Comparison of ENCODE assay signal across 15 cellular contexts in the genomic region with DNA sequence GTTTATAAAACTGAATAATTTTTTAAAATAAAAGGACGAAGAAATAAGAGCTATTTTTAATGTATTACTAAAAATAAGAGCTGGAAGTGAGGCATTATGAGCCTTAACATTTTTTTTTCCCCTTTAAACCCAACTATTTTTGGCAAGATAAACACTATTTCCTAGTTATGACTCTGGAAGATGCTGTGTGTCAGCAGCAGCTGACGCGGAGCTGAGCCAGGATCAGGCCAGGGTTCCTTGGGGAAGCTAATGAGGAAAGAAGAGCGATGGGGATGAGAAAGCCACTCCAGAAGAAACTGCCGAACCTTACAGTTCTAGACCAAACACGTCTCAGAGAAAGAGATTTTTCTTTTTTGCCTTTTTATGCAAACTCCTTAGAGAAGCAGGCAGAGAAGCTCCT.
DNase-seq lines count a peak whose midpoint lies in the region; ATAC-seq, FAIRE-seq and TF ChIP-seq lines count a peak whose summit lies in the region.
"Had no signal": no experiment of that assay in that cellular context is flagged by ENCODE, and none has a peak within 500 bp of the region (broad histone marks: within the 10 kb centered on the region; RNA-seq: fewer than 3 reads in every experiment).

No MANE protein-coding gene starts in this region.

- POLR2A ChIA-PET in PC-3 (lab: Charles Lee; ENCODE audit: unreplicated experiment): no interaction called here

- H3K36me3 ChIP-seq in body of pancreas (replicated peaks in 1 of 2; ENCODE audit: insufficient read depth in 1 of 2, low read depth in 2 of 2): no peaks in the 10 kb centered on the region
- H3K36me3 ChIP-seq in heart right ventricle: no peaks in the 10 kb centered on the region
- no peaks in the 10 kb centered on the region for H3K36me3 ChIP-seq in osteoblast (ENCODE audit: insufficient read depth, low read length)
- peaks cover 0 to 7% (median 0%) of the 10 kb centered on the region in 4 donors for H3K36me3 ChIP-seq in transverse colon
- H3K36me3 ChIP-seq in PC-3 (ENCODE audit: low read depth, low read length): no peaks in the 10 kb centered on the region
- H3K36me3 ChIP-seq in HAP-1 (replicated peaks): 0 out of 2 replicates have a peak, but pooled peaks cover 8% of the 10 kb centered on the region
- H3K36me3 ChIP-seq in MG63: no peaks in the 10 kb centered on the region; the same call in 1 of the 2 replicates

- peaks cover 7% of the 10 kb centered on the region for H3K4me1 ChIP-seq in body of pancreas
- peaks cover 0 to 71% (median 37%) of the 10 kb centered on the region in 9 donors for H3K4me1 ChIP-seq in heart right ventricle
- peaks cover 26% of the 10 kb centered on the region for H3K4me1 ChIP-seq in osteoblast (ENCODE audit: insufficient read depth, low read length)
- peaks cover 0 to 34% (median 3%) of the 10 kb centered on the region in 4 donors for H3K4me1 ChIP-seq in transverse colon
- no peaks in the 10 kb centered on the region for H3K4me1 ChIP-seq in PC-3 (ENCODE audit: insufficient read depth, low read length)
- H3K4me1 ChIP-seq in HAP-1: 0 out of 2 replicates have a peak, but pooled peaks cover 4% of the 10 kb centered on the region

- H3K9me3 ChIP-seq in body of pancreas: no peaks in the 10 kb centered on the region
- no peaks in the 10 kb centered on the region for H3K9me3 ChIP-seq in heart right ventricle
- no peaks in the 10 kb centered on the region for H3K9me3 ChIP-seq in osteoblast (ENCODE audit: low read depth, low read length)
- no peaks in the 10 kb centered on the region for H3K9me3 ChIP-seq in transverse colon
- H3K9me3 ChIP-seq in PC-3 (ENCODE audit: low read length): no peaks in the 10 kb centered on the region
- no peaks in the 10 kb centered on the region for H3K9me3 ChIP-seq in HAP-1
- H3K9me3 ChIP-seq in MG63: no peaks in the 10 kb centered on the region

- intact Hi-C loops in body of pancreas (cut with DNase I): no loop called here
- intact Hi-C loops in heart right ventricle (cut with DNase I): loop anchor here in 5 of 10 donors (2.0 to 10.0 kb wide), 4 partner anchors 85 to 459 kb away; a partner anchor contains a TSS
- intact Hi-C loops in transverse colon (cut with DNase I; ENCODE audit: low total_unique reads): no loop called here
- intact Hi-C loops in PC-3 (cut with micrococcal nuclease): no loop called here

- TF ChIP-seq CTCF in body of pancreas (IDR thresholded peaks at IDR 0.05) (no peak), heart right ventricle (IDR thresholded peaks at IDR 0.05) (no peak), osteoblast (IDR thresholded peaks at IDR 0.05; ENCODE audit: extremely low read depth, low read depth, low read length) (no peak), transverse colon (IDR thresholded peaks at IDR 0.05) (no peak), PC-3 (conservative IDR thresholded peaks at IDR 0.05; ENCODE audit: low read depth, low read length) (no peak)

- CTCF ChIA-PET in PC-3 (lab: Charles Lee): no interaction called here

- in situ Hi-C loops in transverse colon (cut with MboI; ENCODE audit: low pct_ligation_motif_present in 1 of 4, low pct_unique_long_range_greater_than_20kb in 1 of 4, low sequenced_read_pairs in 3 of 4) (no loop called here), HAP-1 (cut with MboI; ENCODE audit: low sequenced_read_pairs) (no loop called here)

- H3F3A ChIP-seq in PC-3 (ENCODE audit: low read length, unreplicated experiment): no peaks in the 10 kb centered on the region

- H3K4me3 ChIP-seq in body of pancreas (no peak overlapping the region), heart right ventricle (no peak overlapping the region), osteoblast (ENCODE audit: insufficient read depth, low read length) (no peak overlapping the region), transverse colon (no peak overlapping the region), PC-3 (ENCODE audit: low read length) (no peak overlapping the region), HAP-1 (no peak overlapping the region), MG63 (no peak overlapping the region)
- H3K4me3 ChIP-seq: SK-N-MC had no signal

- DNase-seq in body of pancreas (peak in 3 of 4 donors; percentile 26 to 39 (median 36)), heart right ventricle (peak; percentile 57 to 66), osteoblast (ENCODE audit: insufficient read length, low spot score, missing footprints) (peak; percentile 81), transverse colon (peak; percentile 27), PC-3 (no peak), urothelium cell line (ENCODE audit: low spot score) (no peak), HAP-1 (ENCODE audit: low spot score in 2 of 2) (no peak), MG63 (no peak)
- DNase-seq: anterior cingulate cortex, dermis blood vessel endothelial cell, NCI-H1930, NCI-H524 treated with DMSO at 0.1 percent for 48 hours, nucleus accumbens had no signal

- H2AFZ ChIP-seq in osteoblast (ENCODE audit: low read length) (peak overlapping the region; percentile 1), PC-3 (ENCODE audit: low read length) (no peak overlapping the region)

- H3K27ac ChIP-seq in body of pancreas: no peak overlapping the region
- H3K27ac ChIP-seq in heart right ventricle: peak overlapping the region in 7 of 10 donors; percentile 26 to 62 (median 45)
- H3K27ac ChIP-seq in osteoblast (ENCODE audit: low read depth, low read length): peak overlapping the region; percentile 62
- peak overlapping the region in 2 of 4 donors; percentile 9 to 32 for H3K27ac ChIP-seq in transverse colon
- H3K27ac ChIP-seq in PC-3 (ENCODE audit: low read length): no peak overlapping the region
- H3K27ac ChIP-seq: SK-N-MC had no signal

- WGBS in body of pancreas, 2 donors: 76 to 81% methylated on average over 6 of the region's 6 CpGs
- WGBS in heart right ventricle, 2 donors: 66 to 77% methylated on average over 6 of the region's 6 CpGs
- 58 to 83% methylated on average over 6 of the region's 6 CpGs for WGBS in transverse colon (ENCODE audit: low coverage in 1 of 2), 2 donors

- TF ChIP-seq POLR2A in body of pancreas (IDR thresholded peaks at IDR 0.05) (no peak), transverse colon (IDR thresholded peaks at IDR 0.05) (no peak)

- no peak for TF ChIP-seq EP300 in transverse colon (IDR thresholded peaks at IDR 0.05; ENCODE audit: low read depth)

- ATAC-seq in body of pancreas (no peak), heart right ventricle (peak in 7 of 8 donors; percentile 73 to 88 (median 77)), PC-3 (no peak)

- H4K20me1 ChIP-seq in osteoblast (ENCODE audit: insufficient read depth, low read length) (no peaks in the 10 kb centered on the region), PC-3 (ENCODE audit: low read length) (no peaks in the 10 kb centered on the region)

- H3K9ac ChIP-seq in PC-3 (ENCODE audit: low read length): no peak overlapping the region

- no peaks in the 10 kb centered on the region for H3K9me2 ChIP-seq in PC-3 (replicated peaks; ENCODE audit: low read length)

- no TSS peak for BruUV-seq in PC-3 (replicated peaks; lab: Mats Ljungman, UMichigan)

- H3K27me3 ChIP-seq in body of pancreas: no peaks in the 10 kb centered on the region
- no peaks in the 10 kb centered on the region for H3K27me3 ChIP-seq in heart right ventricle
- no peaks in the 10 kb centered on the region for H3K27me3 ChIP-seq in osteoblast (ENCODE audit: insufficient read depth, low read length)
- H3K27me3 ChIP-seq in transverse colon: no peaks in the 10 kb centered on the region
- H3K27me3 ChIP-seq in PC-3 (ENCODE audit: low read length): no peaks in the 10 kb centered on the region
- H3K27me3 ChIP-seq in HAP-1 (ENCODE audit: low read depth): no peaks in the 10 kb centered on the region
- H3K27me3 ChIP-seq in MG63: no peaks in the 10 kb centered on the region

- peak overlapping the region; percentile 16 for H3K4me2 ChIP-seq in osteoblast (ENCODE audit: insufficient read depth, low read length)
- no peak overlapping the region for H3K4me2 ChIP-seq in PC-3 (ENCODE audit: low read length)

- H3K79me2 ChIP-seq in osteoblast (ENCODE audit: insufficient read depth, low read length): no peaks in the 10 kb centered on the region
- H3K79me2 ChIP-seq in PC-3 (ENCODE audit: low read length): no peaks in the 10 kb centered on the region

- FAIRE-seq in urothelium cell line (lab: Jason Lieb, UNC): no peak
- FAIRE-seq: D721Med had no signal

Comparison
In these comparisons a context has a peak if more than half of its experiments do, and no peak if none do; other contexts are left out.
1. ATAC-seq: peak in heart right ventricle (7 of 8); none in body of pancreas (single experiment) and PC-3 (single experiment).
2. DNase-seq: peak in body of pancreas (3 of 4), heart right ventricle (2 of 2), osteoblast (single experiment) and transverse colon (single experiment); none in PC-3 (single experiment), urothelium cell line (single experiment), HAP-1 (0 of 2) and MG63 (single experiment).
3. H3K27ac ChIP-seq: peak in heart right ventricle (7 of 10) and osteoblast (single experiment); none in body of pancreas (0 of 4) and PC-3 (single experiment).